20 cellular contexts compared by ENCODE assay signal in genomic region chr6:170135461-170135820, GRCh38.
"Had no signal": no experiment of that assay in that cellular context is flagged by ENCODE, and none has a peak within 500 bp of the region (broad histone marks: within the 10 kb centered on the region; RNA-seq: fewer than 3 reads in every experiment).

No MANE protein-coding gene starts in this region.

- H3K4me1 Mint-ChIP-seq: activated B cell treated with CpG ODN at 0.5 μM for 24 hours; activated naive CD8-positive, alpha-beta T cell treated with anti-CD3 and anti-CD28 coated beads, Interleukin-2, amount 50 U/mL, for 24 hours had no signal

- H3K27me3 Mint-ChIP-seq: activated B cell treated with CpG ODN at 0.5 μM for 24 hours; activated naive CD8-positive, alpha-beta T cell treated with anti-CD3 and anti-CD28 coated beads, Interleukin-2, amount 50 U/mL, for 24 hours had no signal

- H3K27ac Mint-ChIP-seq: activated B cell treated with CpG ODN at 0.5 μM for 24 hours; activated CD4-positive, alpha-beta memory T cell treated with anti-CD3 and anti-CD28 coated beads for 36 hours; activated naive CD4-positive, alpha-beta T cell treated with anti-CD3 and anti-CD28 coated beads for 36 hours; activated naive CD8-positive, alpha-beta T cell treated with anti-CD3 and anti-CD28 coated beads, Interleukin-2, amount 50 U/mL, for 24 hours; activated T-helper 2 cell treated with anti-CD3 and anti-CD28 coated beads, Interferon-gamma antibody, Interleukin-2, Interleukin-4, amounts not matched to agents 10 μg/mL and 5 μg/mL and 100 μg/mL, durations not matched to agents 14 hours and 24 hours and 36 hours had no signal

- H3K4me3 ChIP-seq: coronary artery, lung, ovary, transverse colon, vagina had no signal

- H3K36me3 Mint-ChIP-seq: activated CD4-positive, alpha-beta memory T cell treated with anti-CD3 and anti-CD28 coated beads for 36 hours had no signal

- FAIRE-seq: frontal cortex had no signal

- H3K27ac ChIP-seq: brain microvascular endothelial cell, coronary artery, ovary, transverse colon, vagina had no signal

- H3K9me3 Mint-ChIP-seq: activated B cell treated with CpG ODN at 0.5 μM for 24 hours; activated CD4-positive, alpha-beta memory T cell treated with anti-CD3 and anti-CD28 coated beads for 36 hours; activated naive CD4-positive, alpha-beta T cell treated with anti-CD3 and anti-CD28 coated beads for 36 hours; activated naive CD8-positive, alpha-beta T cell treated with anti-CD3 and anti-CD28 coated beads, Interleukin-2, amount 50 U/mL, for 24 hours; activated T-helper 2 cell treated with anti-CD3 and anti-CD28 coated beads, Interferon-gamma antibody, Interleukin-2, Interleukin-4, amounts not matched to agents 10 μg/mL and 5 μg/mL and 100 μg/mL, durations not matched to agents 14 hours and 24 hours and 36 hours had no signal

- H3K9me3 ChIP-seq: ovary, transverse colon, vagina had no signal

- H3K27me3 ChIP-seq: brain microvascular endothelial cell, ovary, transverse colon, vagina had no signal

- H3K4me3 Mint-ChIP-seq: activated B cell treated with CpG ODN at 0.5 μM for 24 hours; activated CD4-positive, alpha-beta memory T cell treated with anti-CD3 and anti-CD28 coated beads for 36 hours; activated naive CD4-positive, alpha-beta T cell treated with anti-CD3 and anti-CD28 coated beads for 36 hours; activated naive CD8-positive, alpha-beta T cell treated with anti-CD3 and anti-CD28 coated beads, Interleukin-2, amount 50 U/mL, for 24 hours; neural crest cell had no signal

- H3K4me1 ChIP-seq: transverse colon had no signal

- H3K36me3 ChIP-seq: brain microvascular endothelial cell, ovary, transverse colon, vagina had no signal

- DNase-seq: activated B cell treated with CpG ODN at 0.5 μM for 24 hours; activated CD4-positive, alpha-beta T cell treated with anti-CD3 and anti-CD28 coated beads for 4 hours; activated naive CD4-positive, alpha-beta T cell treated with anti-CD3 and anti-CD28 coated beads for 36 hours; activated naive CD8-positive, alpha-beta T cell treated with anti-CD3 and anti-CD28 coated beads, Interleukin-2, amount 50 U/mL, for 24 hours; brain microvascular endothelial cell; effector CD4-positive, alpha-beta T cell; midbrain; stimulated activated CD4-positive, alpha-beta T cell treated with anti-CD3 and anti-CD28 coated beads, Interleukin-12 subunit alpha, Interleukin-12 subunit beta, amount 100 ng/mL, for 4 hours; stimulated activated CD4-positive, alpha-beta T cell treated with anti-CD3 and anti-CD28 coated beads, Interleukin-1b, Interleukin-23, amount 100 ng/mL, for 48 hours; stimulated activated naive CD4-positive, alpha-beta T cell; T-helper 9 cell; transverse colon had no signal
